In genomic region chr15:66497502-66498455, GRCh38 we compare ENCODE assay signal across 8 cellular contexts. TPM values are rescaled to one million over a fixed set of nuclear protein-coding genes. Genes with fewer than 3 reads are reported as not detected.
DNase-seq lines count a peak whose midpoint lies in the region; ATAC-seq and TF ChIP-seq lines count a peak whose summit lies in the region.

TSS of gene SNAPC5 (minus strand) at chr15:66497762. CDS start at chr15:66497731, 31 bp downstream.

- H3K27ac ChIP-seq in right lobe of liver, result peak within 1 kb of the TSS; percentile 65 to 85 (median 75)

- TF ChIP-seq POLR2A in right lobe of liver (IDR thresholded peaks at IDR 0.05), result peak; percentile 80

- no peaks in the 10 kb centered on the region for H3K27me3 ChIP-seq in right lobe of liver

- WGBS in right lobe of liver (ENCODE audit: insufficient coverage, low coverage, low lambda C conversion rate, missing lambda C conversion rate), result 5% methylated on average over 35 of the region's 43 CpGs

- TF ChIP-seq CTCF in right lobe of liver (IDR thresholded peaks at IDR 0.05), result peak; percentile 98 to 99 (median 98)

- peak; percentile 82 for ATAC-seq in GM19351 (IDR thresholded peaks at IDR 0.05; ENCODE audit: unreplicated experiment)
- ATAC-seq in HG03565 (IDR thresholded peaks at IDR 0.05; ENCODE audit: unreplicated experiment), result peak; percentile 81
- ATAC-seq in right lobe of liver, result peak; percentile 95 to 97 (median 96)

- H3K9me3 ChIP-seq in right lobe of liver, result no peaks in the 10 kb centered on the region

- peak within 1 kb of the TSS; percentile 83 to 93 (median 90) for H3K4me3 ChIP-seq in right lobe of liver

- peaks cover 0 to 39% (median 12%) of the 10 kb centered on the region in 4 donors for H3K4me1 ChIP-seq in right lobe of liver

- DNase-seq in CD1c-positive myeloid dendritic cell (ENCODE audit: extremely low spot score), result peak; percentile 98
- peak; percentile 97 for DNase-seq in NCI-H82 (lab: John Stamatoyannopoulos, UW)
- DNase-seq in activated CD4-positive, alpha-beta T cell treated with anti-CD3 and anti-CD28 coated beads, Interleukin-2, amount 50 U/mL, for 48 hours, result peak; percentile 98
- DNase-seq in dermis microvascular lymphatic vessel endothelial cell (ENCODE audit: low read depth in 2 of 2), result peak; percentile 78 to 95
- peak; percentile 96 to 97 (median 97) for DNase-seq in right lobe of liver
- peak; percentile 97 to 98 for DNase-seq in stimulated activated CD4-positive, alpha-beta T cell treated with anti-CD3 and anti-CD28 coated beads, Interleukin-4, amount 100 ng/mL, for 48 hours (ENCODE audit: low read depth in 2 of 2)

- intact Hi-C loops in right lobe of liver (cut with DNase I), result loop anchor here (10.0 kb wide), 2 partner anchors 113 to 203 kb away; partner anchors contain the start of genes MAP2K1 (in 2 of the 2) and DIS3L (in 1 of the 2)

- H3K36me3 ChIP-seq in right lobe of liver, result peaks cover 8 to 65% (median 33%) of the 10 kb centered on the region in 4 donors

RNA-seq across cellular contexts. Expression of gene SNAPC5, which starts in this region (rescaled TPM):
- total RNA-seq in dermis microvascular lymphatic vessel endothelial cell (15.5 and 16.7 TPM in 2 replicates), right lobe of liver (10 to 100 TPM; 11.8 to 23.1 (median 16.2) TPM)

Comparison
In these comparisons a context has a peak if more than half of its experiments do, and no peak if none do; other contexts are left out.
1. Peak in every context shown above with its lines: DNase-seq, ATAC-seq, H3K4me3 ChIP-seq and H3K27ac ChIP-seq.